38 cellular contexts compared by ENCODE assay signal in genomic region chr1:18856435-18856834, GRCh38. TPM values are rescaled to one million over a fixed set of nuclear protein-coding genes. Genes with fewer than 3 reads are reported as not detected.
"Had no signal": no experiment of that assay in that cellular context is flagged by ENCODE, and none has a peak within 500 bp of the region (broad histone marks: within the 10 kb centered on the region; RNA-seq: fewer than 3 reads in every experiment).

No MANE protein-coding gene starts in this region.

- H3K4me3 ChIP-seq: MG63 had no signal

- H3K9me3 ChIP-seq: MG63 had no signal

- DNase-seq: Karpas-422, Kasumi-1, MG63, MM.1S, MV-4-11, NCI-H1048, NCI-H1092, NCI-H1092 treated with DMSO at 0.1 percent for 48 hours, NCI-H1105, NCI-H1105 treated with DMSO at 0.1 percent for 48 hours, NCI-H1417, NCI-H1417 treated with DMSO at 0.1 percent for 48 hours, NCI-H1436, NCI-H1436 treated with DMSO at 0.1 percent for 48 hours, NCI-H146, NCI-H1694, NCI-H1694 treated with DMSO at 0.1 percent for 48 hours, NCI-H187, NCI-H187 treated with DMSO at 0.1 percent for 48 hours, NCI-H1930, NCI-H2029, NCI-H2029 treated with DMSO at 0.1 percent for 48 hours, NCI-H2081, NCI-H2081 treated with DMSO at 0.1 percent for 48 hours, NCI-H2107, NCI-H2171, NCI-H2171 treated with DMSO at 0.1 percent for 48 hours, NCI-H2227 treated with DMSO at 0.1 percent for 48 hours, NCI-H226, NCI-H345, NCI-H446, NCI-H446 treated with DMSO at 0.1 percent for 48 hours, NCI-H510A, NCI-H510A treated with DMSO at 0.1 percent for 48 hours had no signal

- H3K36me3 ChIP-seq: MG63 had no signal

RNA-seq across cellular contexts. Expression of gene TAS1R2, which starts 3.0 kb away (rescaled TPM):
- total RNA-seq: LHCN-M2, M059J, MCF 10A, NCI-H460 had no signal
